Comparison of ENCODE assay signal across 34 cellular contexts in genomic region chr11:125802387-125802786, GRCh38. TPM values are rescaled to one million over a fixed set of nuclear protein-coding genes. Genes with fewer than 3 reads are reported as not detected.
"Had no signal": no experiment of that assay in that cellular context is flagged by ENCODE, and none has a peak within 500 bp of the region (broad histone marks: within the 10 kb centered on the region; RNA-seq: fewer than 3 reads in every experiment).

No MANE protein-coding gene starts in this region.

- FAIRE-seq: endometrium, islet of Langerhans, keratinocyte had no signal

- H3K27ac ChIP-seq: colonic mucosa, epithelial cell of prostate, esophagus squamous epithelium, gastrocnemius medialis, heart right ventricle, left lung, lower lobe of right lung had no signal

- H3K9me3 ChIP-seq: colonic mucosa, gastrocnemius medialis had no signal

- ATAC-seq: effector memory CD8-positive, alpha-beta T cell; esophagus mucosa; gastrocnemius medialis; heart right ventricle; left cardiac atrium; left lung; left ventricle myocardium superior; mucosa of descending colon had no signal

- H3K27me3 ChIP-seq: colonic mucosa, esophagus squamous epithelium, gastrocnemius medialis, heart right ventricle, left lung had no signal

- H3K4me3 ChIP-seq: colonic mucosa, esophagus squamous epithelium, gastrocnemius medialis, heart right ventricle, left lung, lower lobe of right lung, mucosa of descending colon had no signal

- H3K4me1 ChIP-seq: colonic mucosa, esophagus squamous epithelium, gastrocnemius medialis, heart right ventricle, left lung, lower lobe of right lung had no signal

- H3K36me3 ChIP-seq: colonic mucosa, esophagus squamous epithelium, gastrocnemius medialis, heart right ventricle, left lung, lower lobe of right lung had no signal

- DNase-seq: colonic mucosa; cortex of kidney; effector CD8-positive, alpha-beta T cell; effector memory CD8-positive, alpha-beta T cell; endodermal cell; erythroblast; esophagus squamous epithelium; foreskin fibroblast; foreskin melanocyte; gastrocnemius medialis; glutamatergic neuron; head of caudate nucleus; heart right ventricle; hippocampal formation; left cardiac atrium; left lung; left ventricle myocardium superior; lower lobe of right lung; mesenchymal stem cell; mucosa of descending colon; naive B cell had no signal

RNA-seq across cellular contexts. Expression of gene PATE3, which starts 14.5 kb away (rescaled TPM):
- total RNA-seq: colonic mucosa, dermis microvascular lymphatic vessel endothelial cell, endodermal cell, esophagus mucosa, esophagus squamous epithelium, gastrocnemius medialis, glomerular endothelial cell, heart right ventricle, kidney epithelial cell, left cardiac atrium, left lung, left ventricle myocardium superior, lower leg skin, lower lobe of right lung, lung microvascular endothelial cell, mesenteric fat pad, mesothelial cell of epicardium, mucosa of descending colon, myocyte had no signal
- polyA plus RNA-seq: heart right ventricle, keratinocyte had no signal

RNA-seq across cellular contexts. Expression of gene PATE2, which starts 23.8 kb away (rescaled TPM):
- total RNA-seq: colonic mucosa, esophagus mucosa, gastrocnemius medialis, heart right ventricle, kidney epithelial cell, left cardiac atrium, left lung, left ventricle myocardium superior, lower leg skin, lower lobe of right lung, mesenteric fat pad, myocyte had no signal
- polyA plus RNA-seq: heart right ventricle, keratinocyte had no signal

RNA-seq across cellular contexts. Expression of gene PATE4, which starts 30.7 kb away (rescaled TPM):
- total RNA-seq: colonic mucosa, dermis microvascular lymphatic vessel endothelial cell, endodermal cell, esophagus mucosa, esophagus squamous epithelium, gastrocnemius medialis, glomerular endothelial cell, heart right ventricle, kidney epithelial cell, left cardiac atrium, left lung, left ventricle myocardium superior, lower leg skin, lower lobe of right lung, lung microvascular endothelial cell, mesenteric fat pad, mesothelial cell of epicardium, mucosa of descending colon, myocyte had no signal
- polyA plus RNA-seq: heart right ventricle, keratinocyte had no signal

RNA-seq across cellular contexts. Expression of gene PATE1, which starts 56.3 kb away (rescaled TPM):
- total RNA-seq: colonic mucosa, dermis microvascular lymphatic vessel endothelial cell, endodermal cell, esophagus mucosa, esophagus squamous epithelium, gastrocnemius medialis, glomerular endothelial cell, heart right ventricle, kidney epithelial cell, left cardiac atrium, left lung, left ventricle myocardium superior, lower leg skin, lower lobe of right lung, lung microvascular endothelial cell, mesenteric fat pad, mesothelial cell of epicardium, mucosa of descending colon, myocyte had no signal
- polyA plus RNA-seq: heart right ventricle, keratinocyte had no signal
